ENCODE assay signal across 18 cellular contexts in the genomic region with DNA sequence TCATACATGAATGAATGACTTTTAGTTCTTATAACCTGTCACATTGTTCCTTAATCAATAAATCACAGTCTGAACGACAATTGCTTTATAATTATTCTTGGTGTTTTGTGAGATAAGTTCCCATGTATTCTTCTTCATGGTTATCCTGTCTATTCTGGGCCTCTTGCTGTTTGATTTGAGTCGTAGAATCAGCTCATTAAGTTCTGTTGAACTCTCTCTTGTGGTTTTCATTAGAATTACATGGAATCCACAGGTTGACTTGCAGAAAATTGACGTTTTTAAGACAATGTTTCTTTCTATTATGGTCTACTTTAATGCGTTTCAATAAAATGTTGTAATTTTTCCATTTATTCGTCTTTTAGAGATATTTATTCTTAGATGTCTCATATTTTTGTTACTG. TPM values are rescaled to one million over a fixed set of nuclear protein-coding genes. Genes with fewer than 3 reads are reported as not detected.
DNase-seq lines count a peak whose midpoint lies in the region; FAIRE-seq and TF ChIP-seq lines count a peak whose summit lies in the region.
"Had no signal": no experiment of that assay in that cellular context is flagged by ENCODE, and none has a peak within 500 bp of the region (broad histone marks: within the 10 kb centered on the region; RNA-seq: fewer than 3 reads in every experiment).

No MANE protein-coding gene starts in this region.

- no peaks in the 10 kb centered on the region for H3K36me3 ChIP-seq in mammary epithelial cell (ENCODE audit: insufficient read depth, low read length)
- no peaks in the 10 kb centered on the region for H3K36me3 ChIP-seq in breast epithelium
- H3K36me3 ChIP-seq in MM.1S (replicated peaks; ENCODE audit: insufficient read depth, low read length) = no peaks in the 10 kb centered on the region
- no peaks in the 10 kb centered on the region for H3K36me3 ChIP-seq in kidney (ENCODE audit: control insufficient read depth in 1 of 2, insufficient read depth in 2 of 2, low read length in 2 of 2)

- DNase-seq in mammary epithelial cell (no peak), breast epithelium (ENCODE audit: low spot score in 2 of 2) (no peak), GM12864 (ENCODE audit: low read depth) (no peak), MM.1S (no peak), kidney (no peak), putamen (ENCODE audit: low spot score) (no peak), AG20443 (ENCODE audit: low spot score) (no peak)
- DNase-seq: 8988T; Caco-2; CD4-positive, alpha-beta T cell had no signal

- H3K4me3 ChIP-seq in mammary epithelial cell (replicated peaks in 1 of 3; ENCODE audit: insufficient read depth in 1 of 3, low read depth in 2 of 3, low read length in 3 of 3) (no peak overlapping the region), breast epithelium (no peak overlapping the region), GM12864 (ENCODE audit: low read depth, low read length) (no peak overlapping the region), MM.1S (ENCODE audit: low read length) (no peak overlapping the region), kidney (ENCODE audit: low read length in 2 of 2) (no peak overlapping the region)
- H3K4me3 ChIP-seq: GM23338 had no signal

- H3K9me3 ChIP-seq in mammary epithelial cell (replicated peaks; ENCODE audit: insufficient read depth, low read length) (no peaks in the 10 kb centered on the region), breast epithelium (no peaks in the 10 kb centered on the region), MM.1S (replicated peaks; ENCODE audit: insufficient read depth, low read length) (no peaks in the 10 kb centered on the region), kidney (ENCODE audit: control insufficient read depth in 1 of 2, low read length in 2 of 2) (no peaks in the 10 kb centered on the region)
- H3K9me3 ChIP-seq: Caco-2 had no signal

- no peak for TF ChIP-seq CTCF in mammary epithelial cell (conservative IDR thresholded peaks at IDR 0.05 in 1 of 2, IDR thresholded peaks at IDR 0.05 in 1 of 2; ENCODE audit: extremely low read depth in 1 of 2, insufficient read depth in 1 of 2, low read depth in 1 of 2, low read length in 2 of 2)
- no peak for TF ChIP-seq CTCF in breast epithelium (IDR thresholded peaks at IDR 0.05)
- TF ChIP-seq CTCF in GM12864 (IDR thresholded peaks at IDR 0.05; ENCODE audit: low read depth, low read length, missing control alignments) = peak; percentile 29
- TF ChIP-seq CTCF in MM.1S (IDR thresholded peaks at IDR 0.05; ENCODE audit: low read length) = no peak
- no peak for TF ChIP-seq CTCF in kidney (IDR thresholded peaks at IDR 0.05; ENCODE audit: borderline replicate concordance, extremely low read depth, insufficient read depth)

- intact Hi-C loops in mammary epithelial cell (cut with micrococcal nuclease) (no loop called here), breast epithelium (cut with DNase I; ENCODE audit: low total_unique reads) (no loop called here), kidney (cut with DNase I) (no loop called here)

- in situ Hi-C loops in mammary epithelial cell (cut with MboI; ENCODE audit: low sequenced_read_pairs in 2 of 2) = no loop called here

- FAIRE-seq in kidney (lab: Jason Lieb, UNC) = peak; percentile 33
- FAIRE-seq: D721Med, H54 had no signal

- H3K4me2 ChIP-seq in mammary epithelial cell (ENCODE audit: insufficient read depth, low read depth, low read length) = no peak overlapping the region
- H3K4me2 ChIP-seq in MM.1S (ENCODE audit: low read depth, low read length) = no peak overlapping the region
- H3K4me2 ChIP-seq: GM23338 had no signal

- WGBS in mammary epithelial cell (ENCODE audit: low coverage, missing lambda C conversion rate) = 70% methylated on average over 5 of the region's 5 CpGs

- no peak overlapping the region for H3K27ac ChIP-seq in mammary epithelial cell (ENCODE audit: insufficient read depth, low read depth, low read length)
- H3K27ac ChIP-seq in breast epithelium = no peak overlapping the region
- H3K27ac ChIP-seq in MM.1S (ENCODE audit: low read length) = no peak overlapping the region
- no peak overlapping the region for H3K27ac ChIP-seq in kidney (ENCODE audit: low read depth in 2 of 2, low read length in 2 of 2)
- H3K27ac ChIP-seq: C4-2B had no signal

- dilution Hi-C loops in mammary epithelial cell (cut with HindIII; ENCODE audit: low sequenced_read_pairs) = no loop called here

- no TSS peak for BruUV-seq in mammary epithelial cell (replicated peaks; lab: Mats Ljungman, UMichigan)

- H4K20me1 ChIP-seq in mammary epithelial cell (ENCODE audit: insufficient read depth, low read length) = no peaks in the 10 kb centered on the region
- no peaks in the 10 kb centered on the region for H4K20me1 ChIP-seq in MM.1S (ENCODE audit: insufficient read depth, low read length)

- no peak for TF ChIP-seq POLR2A in breast epithelium (IDR thresholded peaks at IDR 0.05)

- H3K27me3 ChIP-seq in mammary epithelial cell (ENCODE audit: insufficient read depth, low read length) (no peaks in the 10 kb centered on the region), breast epithelium (no peaks in the 10 kb centered on the region), MM.1S (replicated peaks; ENCODE audit: insufficient read depth, low read length) (no peaks in the 10 kb centered on the region)

- CTCF ChIA-PET in mammary epithelial cell (lab: Charles Lee; ENCODE audit: low non-redundant PET) = no interaction called here

- H2AFZ ChIP-seq in mammary epithelial cell (ENCODE audit: low read depth, low read length) = peak overlapping the region; percentile 5
- 0 out of 2 replicates have a peak overlapping the region, but pooled peaks have one; percentile 4 for H2AFZ ChIP-seq in MM.1S (ENCODE audit: low read length)
- H2AFZ ChIP-seq: GM23338 had no signal

- H3K79me2 ChIP-seq in mammary epithelial cell (ENCODE audit: insufficient read depth, low read length) (no peaks in the 10 kb centered on the region), MM.1S (ENCODE audit: low read length) (no peaks in the 10 kb centered on the region)

- H3K4me1 ChIP-seq in mammary epithelial cell (ENCODE audit: insufficient read depth, low read length) (no peaks in the 10 kb centered on the region), breast epithelium (no peaks in the 10 kb centered on the region), MM.1S (ENCODE audit: low read length) (no peaks in the 10 kb centered on the region), kidney (ENCODE audit: control insufficient read depth in 1 of 2, insufficient read depth in 1 of 2, low read depth in 1 of 2, low read length in 2 of 2) (no peaks in the 10 kb centered on the region)
- H3K4me1 ChIP-seq: Caco-2 had no signal

- no peaks in the 10 kb centered on the region for H3F3A ChIP-seq in MM.1S (ENCODE audit: insufficient read depth, low read length)

- no peaks in the 10 kb centered on the region for H3K9me2 ChIP-seq in MM.1S (replicated peaks; ENCODE audit: insufficient read depth, low read length)

- no peak overlapping the region for H3K9ac ChIP-seq in mammary epithelial cell (ENCODE audit: insufficient read depth, low read length)
- no peak overlapping the region for H3K9ac ChIP-seq in MM.1S (ENCODE audit: low read length)
- no peak overlapping the region for H3K9ac ChIP-seq in kidney (ENCODE audit: low read length in 2 of 2)

RNA-seq across cellular contexts. Expression of gene LCE1A, which starts 4.0 kb away (rescaled TPM):
- total RNA-seq in mammary epithelial cell = not detected
- not detected for polyA plus RNA-seq in mammary epithelial cell
- polyA minus RNA-seq in mammary epithelial cell = not detected
- not detected for total RNA-seq in breast epithelium
- total RNA-seq in kidney = not detected
- not detected for polyA plus RNA-seq in kidney (ENCODE audit: insufficient read depth, low read depth, low replicate concordance)
- total RNA-seq: A673; Caco-2; CD4-positive, alpha-beta T cell; GM23338; HT-29 had no signal
- polyA plus RNA-seq: AG04450, BJ, GM23338 had no signal

RNA-seq across cellular contexts. Expression of gene LCE1B, which starts 11.5 kb away (rescaled TPM):
- total RNA-seq in mammary epithelial cell (1 to 10 TPM in 1 of 2 donors, not detected in 1; 1.1 TPM), breast epithelium (not detected), kidney (not detected)
- polyA plus RNA-seq in mammary epithelial cell (0.65 TPM), kidney (ENCODE audit: insufficient read depth, low read depth, low replicate concordance) (not detected)
- not detected for polyA minus RNA-seq in mammary epithelial cell
- total RNA-seq: A673; Caco-2; CD4-positive, alpha-beta T cell; GM23338; HT-29 had no signal
- polyA plus RNA-seq: AG04450, BJ, GM23338 had no signal

RNA-seq across cellular contexts. Expression of gene LCE1C, which starts 16.8 kb away (rescaled TPM):
- 10 to 100 TPM in 1 of 2 donors, not detected in 1; 11.1 TPM for total RNA-seq in mammary epithelial cell
- 25.6 TPM for polyA plus RNA-seq in mammary epithelial cell
- polyA minus RNA-seq in mammary epithelial cell = not detected
- not detected for total RNA-seq in breast epithelium
- not detected for total RNA-seq in kidney
- polyA plus RNA-seq in kidney (ENCODE audit: insufficient read depth, low read depth, low replicate concordance) = not detected
- total RNA-seq: A673; Caco-2; CD4-positive, alpha-beta T cell; GM23338; HT-29 had no signal
- polyA plus RNA-seq: AG04450, BJ, GM23338 had no signal

RNA-seq across cellular contexts. Expression of gene LCE6A, which starts 19.4 kb away (rescaled TPM):
- total RNA-seq in mammary epithelial cell (not detected), breast epithelium (not detected), kidney (not detected)
- polyA plus RNA-seq in mammary epithelial cell (not detected), kidney (ENCODE audit: insufficient read depth, low read depth, low replicate concordance) (not detected)
- polyA minus RNA-seq in mammary epithelial cell = not detected
- total RNA-seq: A673; Caco-2; CD4-positive, alpha-beta T cell; GM23338; HT-29 had no signal
- polyA plus RNA-seq: AG04450, BJ, GM23338 had no signal

RNA-seq across cellular contexts. Expression of gene LCE1D, which starts 26.8 kb away (rescaled TPM):
- total RNA-seq in mammary epithelial cell (not detected), breast epithelium (not detected), kidney (not detected)
- polyA plus RNA-seq in mammary epithelial cell (not detected), kidney (ENCODE audit: insufficient read depth, low read depth, low replicate concordance) (not detected)
- polyA minus RNA-seq in mammary epithelial cell = not detected
- total RNA-seq: A673; Caco-2; CD4-positive, alpha-beta T cell; GM23338; HT-29 had no signal
- polyA plus RNA-seq: AG04450, BJ, GM23338 had no signal
